9 cellular contexts compared by ENCODE assay signal in the genomic region with DNA sequence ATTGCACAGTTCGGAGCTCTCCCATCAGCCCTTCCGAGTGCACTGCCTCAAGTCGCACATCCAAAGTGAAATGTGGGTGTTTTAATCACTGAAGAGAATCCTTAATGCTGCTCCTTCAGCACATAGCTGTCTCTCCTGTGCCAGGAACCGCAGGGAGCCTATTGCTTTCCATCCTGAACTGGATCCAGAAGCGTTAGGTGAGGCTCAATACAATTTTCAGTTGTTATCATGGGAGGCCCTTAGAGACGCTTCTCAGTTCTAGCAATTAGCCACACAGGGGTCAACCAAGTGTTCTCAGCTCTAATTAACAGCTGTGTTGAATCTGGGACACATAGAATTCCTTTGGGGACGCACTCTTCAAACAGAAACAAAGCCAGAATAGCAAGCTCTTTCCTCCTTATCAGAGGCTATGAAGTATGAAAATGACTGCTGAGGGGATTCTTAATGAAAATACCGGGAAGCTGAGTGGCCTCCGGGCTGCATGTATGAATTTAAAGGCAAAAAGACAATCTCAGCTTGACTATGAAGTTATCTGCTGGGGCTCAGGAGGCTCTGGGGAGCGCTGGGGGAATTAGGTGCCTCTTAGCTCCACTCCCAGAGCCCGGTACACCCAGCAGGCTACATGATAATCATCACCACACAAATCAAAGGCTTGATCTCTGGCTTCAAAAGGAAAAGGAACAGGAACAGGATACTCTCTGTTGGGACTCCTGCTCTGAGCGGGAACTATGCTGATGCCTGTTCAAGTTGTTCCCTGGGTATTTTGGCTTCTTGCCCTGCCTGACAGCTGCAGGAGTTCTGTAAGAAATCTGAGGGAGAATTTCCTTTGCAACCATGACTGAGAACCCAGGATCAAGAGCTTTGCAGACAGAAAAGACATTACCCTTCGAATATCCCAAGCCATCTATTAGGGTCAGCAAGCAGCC. TPM values are rescaled to one million over a fixed set of nuclear protein-coding genes. Genes with fewer than 3 reads are reported as not detected.
DNase-seq lines count a peak whose midpoint lies in the region; ATAC-seq and TF ChIP-seq lines count a peak whose summit lies in the region.
"Had no signal": no experiment of that assay in that cellular context is flagged by ENCODE, and none has a peak within 500 bp of the region (broad histone marks: within the 10 kb centered on the region; RNA-seq: fewer than 3 reads in every experiment).

No MANE protein-coding gene starts in this region.

- H3K4me3 ChIP-seq in lung, result no peak overlapping the region

- no peak overlapping the region for H3K27ac Mint-ChIP-seq in activated T-cell treated with anti-CD3 and anti-CD28 coated beads, Interleukin-2, amount 50 U/mL, for 72 hours
- H3K27ac Mint-ChIP-seq: memory B cell had no signal

- no peaks in the 10 kb centered on the region for H3K27me3 Mint-ChIP-seq in activated T-cell treated with anti-CD3 and anti-CD28 coated beads, Interleukin-2, amount 50 U/mL, for 72 hours (ENCODE audit: low read depth)
- H3K27me3 Mint-ChIP-seq: memory B cell had no signal

- WGBS in lung, 2 donors, result 45 to 61% methylated on average over 13 of the region's 13 CpGs

- no peaks in the 10 kb centered on the region for H3K36me3 ChIP-seq in lung (ENCODE audit: control insufficient read depth in 2 of 2, insufficient read depth in 2 of 2, low read length in 2 of 2)

- DNase-seq in NCI-H1694 (lab: John Stamatoyannopoulos, UW), result peak; percentile 22
- DNase-seq in lung (ENCODE audit: low spot score), result peak; percentile 61
- DNase-seq in GDM1 (lab: John Stamatoyannopoulos, UW), result no peak
- DNase-seq in activated T-cell treated with anti-CD3 and anti-CD28 coated beads, Interleukin-2, amount 50 U/mL, for 72 hours, result no peak
- DNase-seq in NCI-H1048 (lab: John Stamatoyannopoulos, UW), result no peak

- H3K9me3 ChIP-seq in lung (ENCODE audit: control insufficient read depth in 2 of 2, insufficient read depth in 1 of 2, low read length in 1 of 2), result no peaks in the 10 kb centered on the region

- TF ChIP-seq CTCF in lung (IDR thresholded peaks at IDR 0.05; ENCODE audit: control extremely low read depth, extremely low read depth), result no peak

- H3K9me3 Mint-ChIP-seq in activated T-cell treated with anti-CD3 and anti-CD28 coated beads, Interleukin-2, amount 50 U/mL, for 72 hours, result no peaks in the 10 kb centered on the region
- H3K9me3 Mint-ChIP-seq: memory B cell had no signal

- H3K27me3 ChIP-seq in lung (ENCODE audit: control insufficient read depth, insufficient read depth), result no peaks in the 10 kb centered on the region

- H3K4me3 Mint-ChIP-seq in activated T-cell treated with anti-CD3 and anti-CD28 coated beads, Interleukin-2, amount 50 U/mL, for 72 hours, result no peak overlapping the region
- H3K4me3 Mint-ChIP-seq: memory B cell had no signal

- peaks cover 2 to 5% of the 10 kb centered on the region in 2 donors for H3K4me1 ChIP-seq in lung (ENCODE audit: control insufficient read depth in 2 of 2, insufficient read depth in 2 of 2, low read length in 2 of 2)

- H3K27ac ChIP-seq in cingulate gyrus (ENCODE audit: low read depth, low read length), result peak overlapping the region; percentile 77
- peak overlapping the region; percentile 30 to 68 for H3K27ac ChIP-seq in lung (ENCODE audit: low read depth in 1 of 2, low read length in 1 of 2)
- H3K27ac ChIP-seq in temporal lobe (ENCODE audit: low read depth, low read length), result peak overlapping the region; percentile 68

- ATAC-seq in lung (ENCODE audit: insufficient read depth, low FRiP score), result no peak
- no peak for ATAC-seq in GM21619 (IDR thresholded peaks at IDR 0.05; ENCODE audit: unreplicated experiment)
- no peak for ATAC-seq in activated T-cell treated with anti-CD3 and anti-CD28 coated beads, Interleukin-2, amount 50 U/mL, for 72 hours (replicated peaks in 1 of 2)

- H3K36me3 Mint-ChIP-seq in activated T-cell treated with anti-CD3 and anti-CD28 coated beads, Interleukin-2, amount 50 U/mL, for 72 hours (ENCODE audit: insufficient read depth in 2 of 2), result no peaks in the 10 kb centered on the region
- H3K36me3 Mint-ChIP-seq: memory B cell had no signal

- H3K4me1 Mint-ChIP-seq in activated T-cell treated with anti-CD3 and anti-CD28 coated beads, Interleukin-2, amount 50 U/mL, for 72 hours (ENCODE audit: low read depth), result no peaks in the 10 kb centered on the region
- H3K4me1 Mint-ChIP-seq: memory B cell had no signal

RNA-seq across cellular contexts. Expression of gene NCOA1, which starts 55.4 kb away (rescaled TPM):
- total RNA-seq in lung, result 100 to 1,000 TPM in 1 of 2 donors, 10 to 100 TPM in 1; 38.8 to 123 TPM
- 10 to 100 TPM in 1 of 2 donors, 1 to 10 TPM in 1; 8.3 to 15.8 TPM for polyA plus RNA-seq in lung
- 114 TPM for total RNA-seq in temporal lobe
- 10 to 100 TPM; 29.8 to 32.7 TPM for total RNA-seq in activated T-cell treated with anti-CD3 and anti-CD28 coated beads, Interleukin-2, amount 50 U/mL, for 72 hours

Comparison
In these comparisons a context has a peak if more than half of its experiments do, and no peak if none do; other contexts are left out.
1. DNase-seq: peak in NCI-H1694 (single experiment) and lung (single experiment); none in GDM1 (single experiment), activated T-cell treated with anti-CD3 and anti-CD28 coated beads, Interleukin-2, amount 50 U/mL, for 72 hours (0 of 2) and NCI-H1048 (single experiment).
2. Peak in every context shown above with its lines, with median percentiles within 50 percentile points of each other: H3K27ac ChIP-seq.